Comparison of ENCODE assay signal across 23 cellular contexts in the genomic region with DNA sequence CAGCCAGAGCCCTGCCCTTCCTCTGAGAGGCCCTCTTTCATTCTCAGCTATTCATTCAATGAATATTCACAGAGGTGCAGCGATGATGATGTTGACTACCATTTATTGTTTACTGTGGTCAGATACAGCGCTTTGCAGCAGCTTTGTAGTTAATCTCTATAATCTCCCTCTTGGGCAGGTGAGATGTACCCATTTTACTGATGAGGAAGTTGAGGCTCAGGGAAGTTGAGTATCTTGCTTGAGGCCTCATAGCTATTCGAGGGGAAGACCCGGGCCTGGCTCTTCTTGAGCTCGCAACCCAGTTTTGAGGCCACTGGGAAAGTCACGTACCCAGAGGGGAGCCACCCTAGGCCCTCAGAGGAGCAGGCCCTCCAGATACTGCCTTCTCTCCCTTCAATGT. TPM values are rescaled to one million over a fixed set of nuclear protein-coding genes. Genes with fewer than 3 reads are reported as not detected.
"Had no signal": no experiment of that assay in that cellular context is flagged by ENCODE, and none has a peak within 500 bp of the region (broad histone marks: within the 10 kb centered on the region; RNA-seq: fewer than 3 reads in every experiment).

No MANE protein-coding gene starts in this region.

- DNase-seq: dermis blood vessel endothelial cell; dorsolateral prefrontal cortex; effector CD4-positive, alpha-beta T cell; effector memory CD4-positive, alpha-beta T cell; foreskin keratinocyte; hippocampal formation; left cardiac atrium; left ventricle myocardium superior; lower lobe of right lung; mesenchymal stem cell; mucosa of descending colon had no signal

- H3K36me3 ChIP-seq: esophagus muscularis mucosa, gastroesophageal sphincter, heart left ventricle, left lung, lower lobe of right lung had no signal

- ATAC-seq: foreskin keratinocyte, gastroesophageal sphincter, heart left ventricle, left cardiac atrium, left lung, left ventricle myocardium superior, lower lobe of right lung, mucosa of descending colon had no signal

- H3K4me1 ChIP-seq: foreskin keratinocyte, gastroesophageal sphincter, left lung, lower lobe of right lung had no signal

- H3K27ac ChIP-seq: coronary artery, dorsolateral prefrontal cortex, esophagus muscularis mucosa, foreskin keratinocyte, gastroesophageal sphincter, heart left ventricle, left lung, lower lobe of right lung had no signal

- H3K4me3 ChIP-seq: coronary artery, dorsolateral prefrontal cortex, esophagus muscularis mucosa, gastroesophageal sphincter, heart left ventricle, left lung, lower lobe of right lung, mucosa of descending colon had no signal

- FAIRE-seq: colon, endothelial cell of umbilical vein, frontal cortex, islet of Langerhans, keratinocyte had no signal

- H3K9me3 ChIP-seq: esophagus muscularis mucosa, gastroesophageal sphincter, heart left ventricle, left lung, lower lobe of right lung, mucosa of descending colon had no signal

RNA-seq across cellular contexts. Expression of a gene that starts 9.9 kb away (rescaled TPM):
- total RNA-seq: fibroblast of lung, foreskin keratinocyte, mesothelial cell of epicardium had no signal
- polyA plus RNA-seq: foreskin keratinocyte, keratinocyte had no signal
